ENCODE assay signal across 1 cellular context in the genomic region with DNA sequence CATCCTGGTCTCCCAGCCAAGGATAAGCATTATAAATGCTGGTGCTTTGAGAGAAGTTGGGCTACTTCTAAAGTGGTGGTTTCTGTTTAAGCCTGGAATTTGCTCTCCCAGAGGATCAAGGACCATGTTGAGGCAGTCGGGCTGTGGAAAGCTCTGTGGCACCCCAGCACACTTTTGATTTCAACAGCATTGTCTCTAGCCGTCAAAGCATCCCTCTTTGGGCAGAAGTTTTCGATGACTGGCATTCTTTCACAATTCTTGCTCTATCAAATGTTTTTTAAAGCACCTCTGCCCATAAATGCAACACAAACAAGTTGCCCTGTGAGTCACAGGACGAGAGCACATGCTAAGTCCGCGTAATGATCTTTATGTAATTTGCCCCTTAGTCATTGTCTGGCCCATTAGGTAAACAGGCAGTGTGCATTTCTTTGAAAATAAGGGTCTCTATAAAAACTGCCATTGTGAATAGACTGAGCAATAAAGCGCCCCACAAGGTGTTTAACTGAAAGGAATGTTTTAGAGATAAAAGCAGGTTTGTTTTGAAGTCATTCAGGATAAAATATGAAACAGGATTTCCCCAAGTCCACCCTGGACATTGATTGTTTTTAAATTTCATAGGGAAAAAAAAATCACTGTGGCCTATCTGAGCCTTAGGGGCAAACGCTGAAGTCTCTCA.
A peak's percentile ranks its signal among the peaks of the same experiment; 100 is the strongest.
TF ChIP-seq lines count a peak whose summit lies in the region.

No MANE protein-coding gene starts in this region.

TF ChIP-seq in HepG2, 621 proteins besides CTCF, POLR2A, EP300 and RAD21 (continued from another document):
- TF ChIP-seq ZBTB26 (CRISPR knock-in tag; IDR thresholded peaks at IDR 0.05; ENCODE audit: borderline replicate concordance) (no peak), ZNF136 (CRISPR knock-in tag; IDR thresholded peaks at IDR 0.05; ENCODE audit: low read depth) (no peak), ELF3 (CRISPR knock-in tag; IDR thresholded peaks at IDR 0.05) (peak; percentile 68), GTF3A (CRISPR knock-in tag; conservative IDR thresholded peaks at IDR 0.05) (0 out of 2 replicates have a peak, but pooled peaks have one; percentile 34), MXD4 (CRISPR knock-in tag; IDR thresholded peaks at IDR 0.05) (peak; percentile 66), ZBTB25 (CRISPR knock-in tag; IDR thresholded peaks at IDR 0.05) (peak; percentile 58; the same call in 1 of the 2 replicates), ZMYM4 (CRISPR knock-in tag; IDR thresholded peaks at IDR 0.05) (0 out of 2 replicates have a peak, but pooled peaks have one; percentile 35), ASH2L (IDR thresholded peaks at IDR 0.05; ENCODE audit: insufficient read length, low read depth, low read length) (peak; percentile 83), ZNF274 (CRISPR knock-in tag; IDR thresholded peaks at IDR 0.05) (no peak), CHCHD3 (CRISPR knock-in tag; IDR thresholded peaks at IDR 0.05) (no peak), CBFB (CRISPR knock-in tag; IDR thresholded peaks at IDR 0.05) (0 out of 2 replicates have a peak, but pooled peaks have one; percentile 35), ZNF770 (CRISPR knock-in tag; IDR thresholded peaks at IDR 0.05) (peak; percentile 76), BORCS8-MEF2B (CRISPR knock-in tag; IDR thresholded peaks at IDR 0.05) (no peak), HHEX (CRISPR knock-in tag; IDR thresholded peaks at IDR 0.05) (no peak), SAP130 (CRISPR knock-in tag; IDR thresholded peaks at IDR 0.05; ENCODE audit: low read depth) (peak; percentile 85), HIC2 (CRISPR knock-in tag; IDR thresholded peaks at IDR 0.05; ENCODE audit: low read depth) (peak; percentile 92), ATF4 (CRISPR knock-in tag; IDR thresholded peaks at IDR 0.05) (peak in 1 of 2 experiments; percentile 89; a peak in 2 of 4 replicates), KMT2B (CRISPR knock-in tag; IDR thresholded peaks at IDR 0.05) (peak; percentile 26; the same call in 1 of the 2 replicates), ZSCAN9 (CRISPR knock-in tag; IDR thresholded peaks at IDR 0.05; ENCODE audit: borderline replicate concordance) (peak; percentile 52; the same call in 1 of the 2 replicates), RORA (CRISPR knock-in tag; IDR thresholded peaks at IDR 0.05) (0 out of 2 replicates have a peak, but pooled peaks have one; percentile 76), FOXA3 (CRISPR knock-in tag; IDR thresholded peaks at IDR 0.05) (peak; percentile 94), TSC22D2 (CRISPR knock-in tag; IDR thresholded peaks at IDR 0.05; ENCODE audit: borderline replicate concordance) (peak; percentile 35; the same call in 1 of the 2 replicates), ZNF772 (CRISPR knock-in tag; IDR thresholded peaks at IDR 0.05) (peak; percentile 77; the same call in 1 of the 2 replicates), SOX13 (IDR thresholded peaks at IDR 0.05) (peak; percentile 66; the same call in 1 of the 2 replicates), SOX13 (CRISPR knock-in tag; conservative IDR thresholded peaks at IDR 0.05 in 1 of 2, IDR thresholded peaks at IDR 0.05 in 1 of 2) (peak; percentile 32 to 88; a peak in 2 of 4 replicates), NR2F1 (CRISPR knock-in tag; IDR thresholded peaks at IDR 0.05) (peak; percentile 7 to 63; a peak in 1 of 4 replicates), ARNT2 (CRISPR knock-in tag; IDR thresholded peaks at IDR 0.05; ENCODE audit: low read depth) (peak; percentile 39; the same call in 1 of the 2 replicates), HOXD1 (CRISPR knock-in tag; IDR thresholded peaks at IDR 0.05) (no peak), ZFP82 (CRISPR knock-in tag; IDR thresholded peaks at IDR 0.05; ENCODE audit: borderline replicate concordance) (0 out of 2 replicates have a peak, but pooled peaks have one; percentile 6), ZNF30 (CRISPR knock-in tag; IDR thresholded peaks at IDR 0.05) (no peak), CREM (IDR thresholded peaks at IDR 0.05) (peak; percentile 80), CREM (CRISPR knock-in tag; IDR thresholded peaks at IDR 0.05) (no peak), BRD4 (CRISPR knock-in tag; IDR thresholded peaks at IDR 0.05) (peak; percentile 69), ARID5B (CRISPR knock-in tag; IDR thresholded peaks at IDR 0.05) (peak; percentile 85), NFKBIZ (CRISPR knock-in tag; IDR thresholded peaks at IDR 0.05) (peak; percentile 79; the same call in 1 of the 2 replicates)
- TF ChIP-seq, protein P1, sequence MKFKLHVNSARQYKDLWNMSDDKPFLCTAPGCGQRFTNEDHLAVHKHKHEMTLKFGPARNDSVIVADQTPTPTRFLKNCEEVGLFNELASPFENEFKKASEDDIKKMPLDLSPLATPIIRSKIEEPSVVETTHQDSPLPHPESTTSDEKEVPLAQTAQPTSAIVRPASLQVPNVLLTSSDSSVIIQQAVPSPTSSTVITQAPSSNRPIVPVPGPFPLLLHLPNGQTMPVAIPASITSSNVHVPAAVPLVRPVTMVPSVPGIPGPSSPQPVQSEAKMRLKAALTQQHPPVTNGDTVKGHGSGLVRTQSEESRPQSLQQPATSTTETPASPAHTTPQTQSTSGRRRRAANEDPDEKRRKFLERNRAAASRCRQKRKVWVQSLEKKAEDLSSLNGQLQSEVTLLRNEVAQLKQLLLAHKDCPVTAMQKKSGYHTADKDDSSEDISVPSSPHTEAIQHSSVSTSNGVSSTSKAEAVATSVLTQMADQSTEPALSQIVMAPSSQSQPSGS (CRISPR knock-in tag; IDR thresholded peaks at IDR 0.05), result peak; percentile 72
- TF ChIP-seq, protein P2, sequence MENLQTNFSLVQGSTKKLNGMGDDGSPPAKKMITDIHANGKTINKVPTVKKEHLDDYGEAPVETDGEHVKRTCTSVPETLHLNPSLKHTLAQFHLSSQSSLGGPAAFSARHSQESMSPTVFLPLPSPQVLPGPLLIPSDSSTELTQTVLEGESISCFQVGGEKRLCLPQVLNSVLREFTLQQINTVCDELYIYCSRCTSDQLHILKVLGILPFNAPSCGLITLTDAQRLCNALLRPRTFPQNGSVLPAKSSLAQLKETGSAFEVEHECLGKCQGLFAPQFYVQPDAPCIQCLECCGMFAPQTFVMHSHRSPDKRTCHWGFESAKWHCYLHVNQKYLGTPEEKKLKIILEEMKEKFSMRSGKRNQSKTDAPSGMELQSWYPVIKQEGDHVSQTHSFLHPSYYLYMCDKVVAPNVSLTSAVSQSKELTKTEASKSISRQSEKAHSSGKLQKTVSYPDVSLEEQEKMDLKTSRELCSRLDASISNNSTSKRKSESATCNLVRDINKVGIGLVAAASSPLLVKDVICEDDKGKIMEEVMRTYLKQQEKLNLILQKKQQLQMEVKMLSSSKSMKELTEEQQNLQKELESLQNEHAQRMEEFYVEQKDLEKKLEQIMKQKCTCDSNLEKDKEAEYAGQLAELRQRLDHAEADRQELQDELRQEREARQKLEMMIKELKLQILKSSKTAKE (CRISPR knock-in tag; IDR thresholded peaks at IDR 0.05; ENCODE audit: borderline replicate concordance), result no peak; the same call in 1 of the 2 replicates
- TF ChIP-seq, protein P3, sequence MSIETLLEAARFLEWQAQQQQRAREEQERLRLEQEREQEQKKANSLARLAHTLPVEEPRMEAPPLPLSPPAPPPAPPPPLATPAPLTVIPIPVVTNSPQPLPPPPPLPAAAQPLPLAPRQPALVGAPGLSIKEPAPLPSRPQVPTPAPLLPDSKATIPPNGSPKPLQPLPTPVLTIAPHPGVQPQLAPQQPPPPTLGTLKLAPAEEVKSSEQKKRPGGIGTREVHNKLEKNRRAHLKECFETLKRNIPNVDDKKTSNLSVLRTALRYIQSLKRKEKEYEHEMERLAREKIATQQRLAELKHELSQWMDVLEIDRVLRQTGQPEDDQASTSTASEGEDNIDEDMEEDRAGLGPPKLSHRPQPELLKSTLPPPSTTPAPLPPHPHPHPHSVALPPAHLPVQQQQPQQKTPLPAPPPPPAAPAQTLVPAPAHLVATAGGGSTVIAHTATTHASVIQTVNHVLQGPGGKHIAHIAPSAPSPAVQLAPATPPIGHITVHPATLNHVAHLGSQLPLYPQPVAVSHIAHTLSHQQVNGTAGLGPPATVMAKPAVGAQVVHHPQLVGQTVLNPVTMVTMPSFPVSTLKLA (IDR thresholded peaks at IDR 0.05), result peak; percentile 61
- TF ChIP-seq, protein P4, sequence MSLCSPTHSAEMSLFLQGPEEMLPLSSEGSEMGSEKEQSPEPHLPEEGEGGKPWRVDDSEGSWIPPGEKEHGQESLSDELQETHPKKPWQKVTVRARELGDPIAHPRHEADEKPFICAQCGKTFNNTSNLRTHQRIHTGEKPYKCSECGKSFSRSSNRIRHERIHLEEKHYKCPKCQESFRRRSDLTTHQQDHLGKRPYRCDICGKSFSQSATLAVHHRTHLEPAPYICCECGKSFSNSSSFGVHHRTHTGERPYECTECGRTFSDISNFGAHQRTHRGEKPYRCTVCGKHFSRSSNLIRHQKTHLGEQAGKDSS (CRISPR knock-in tag; IDR thresholded peaks at IDR 0.05; ENCODE audit: borderline replicate concordance, low read depth), result 0 out of 2 replicates have a peak, but pooled peaks have one; percentile 7
